Comparison of ENCODE assay signal across 10 cellular contexts in genomic region chr10:103736763-103737162, GRCh38.
DNase-seq lines count a peak whose midpoint lies in the region; ATAC-seq, FAIRE-seq and TF ChIP-seq lines count a peak whose summit lies in the region.
"Had no signal": no experiment of that assay in that cellular context is flagged by ENCODE, and none has a peak within 500 bp of the region (broad histone marks: within the 10 kb centered on the region; RNA-seq: fewer than 3 reads in every experiment).

No MANE protein-coding gene starts in this region.

- H3K4me2 ChIP-seq in neuronal stem cell (ENCODE audit: insufficient read depth, low read length, poor library complexity, severe bottlenecking) = no peak overlapping the region

- no peak overlapping the region for H3K27ac ChIP-seq in neuronal stem cell (replicated peaks; ENCODE audit: low read length)
- H3K27ac ChIP-seq in pancreas = no peak overlapping the region

- H3K18ac ChIP-seq in neuronal stem cell (ENCODE audit: low read length) = no peak overlapping the region

- no peak overlapping the region for H4K91ac ChIP-seq in neuronal stem cell (ENCODE audit: low read depth, low read length, poor library complexity)

- H2BK5ac ChIP-seq in neuronal stem cell (ENCODE audit: low read length) = no peak overlapping the region

- H3K36me3 ChIP-seq in neuronal stem cell (replicated peaks in 1 of 2; ENCODE audit: control insufficient read depth in 2 of 2, insufficient read depth in 2 of 2, low read length in 2 of 2) (peaks cover 0 to 3% of the 10 kb centered on the region in 2 donors), pancreas (no peaks in the 10 kb centered on the region)

- no peak overlapping the region for H3K4ac ChIP-seq in neuronal stem cell (ENCODE audit: low read length)

- intact Hi-C loops in pancreas (cut with DNase I) = no loop called here

- no peak overlapping the region for H2AK5ac ChIP-seq in neuronal stem cell (ENCODE audit: low read depth, low read length)

- no peak for FAIRE-seq in pancreas (lab: Jason Lieb, UNC)

- no peak overlapping the region for H3K23ac ChIP-seq in neuronal stem cell (ENCODE audit: low read depth, low read length, poor library complexity)

- TF ChIP-seq CTCF in pancreas (IDR thresholded peaks at IDR 0.05) = no peak

- no peak overlapping the region for H3K14ac ChIP-seq in neuronal stem cell (ENCODE audit: low read length)

- no peak overlapping the region for H4K8ac ChIP-seq in neuronal stem cell (ENCODE audit: low read depth, low read length)

- H2BK12ac ChIP-seq in neuronal stem cell (ENCODE audit: low read length) = no peak overlapping the region

- no peaks in the 10 kb centered on the region for H3K79me1 ChIP-seq in neuronal stem cell (ENCODE audit: low read depth, low read length)

- H2BK15ac ChIP-seq in neuronal stem cell (ENCODE audit: low read length) = no peak overlapping the region

- no peak overlapping the region for H2BK120ac ChIP-seq in neuronal stem cell (ENCODE audit: low read depth, low read length)

- H3K4me3 ChIP-seq in neuronal stem cell (ENCODE audit: low read length in 2 of 2) (no peak overlapping the region), pancreas (no peak overlapping the region)

- no peak for ATAC-seq in GM18519 (IDR thresholded peaks at IDR 0.05; ENCODE audit: low FRiP score, unreplicated experiment)
- no peak for ATAC-seq in pancreas
- ATAC-seq: stimulated activated naive CD8-positive, alpha-beta T cell treated with anti-CD3 and anti-CD28 coated beads, Interleukin-15, amount 100 ng/mL, for 72 hours had no signal

- no peak overlapping the region for H2AFZ ChIP-seq in neuronal stem cell (ENCODE audit: low read length)

- DNase-seq in NCI-H2171 treated with DMSO at 0.1 percent for 48 hours (lab: John Stamatoyannopoulos, UW) (peak; percentile 10), NCI-H2171 (lab: John Stamatoyannopoulos, UW) (no peak), M059J (ENCODE audit: low read depth) (peak; percentile 53), amniotic epithelial cell (ENCODE audit: low read depth) (peak; percentile 66), neuronal stem cell (ENCODE audit: low spot score) (peak; percentile 38), pancreas (no peak)
- no peak for DNase-seq in activated CD4-positive, alpha-beta T cell treated with anti-CD3 and anti-CD28 coated beads, Interleukin-2, amount 50 U/mL, for 1 hour
- DNase-seq: occipital lobe; stimulated activated naive CD8-positive, alpha-beta T cell treated with anti-CD3 and anti-CD28 coated beads, Interleukin-15, amount 100 ng/mL, for 72 hours had no signal

- H3K9ac ChIP-seq in neuronal stem cell (ENCODE audit: low read depth, low read length, poor library complexity) = no peak overlapping the region

- H3K27me3 ChIP-seq in neuronal stem cell (ENCODE audit: control insufficient read depth in 3 of 3, insufficient read depth in 3 of 3, low read depth in 1 of 3, low read length in 3 of 3) = no peaks in the 10 kb centered on the region
- no peaks in the 10 kb centered on the region for H3K27me3 ChIP-seq in pancreas

- H3K9me3 ChIP-seq in neuronal stem cell (replicated peaks in 1 of 2; ENCODE audit: control insufficient read depth in 2 of 2, insufficient read depth in 1 of 2, low read depth in 1 of 2, low read length in 2 of 2) (no peaks in the 10 kb centered on the region), pancreas (no peaks in the 10 kb centered on the region)

- H3K4me1 ChIP-seq in neuronal stem cell (ENCODE audit: control insufficient read depth in 2 of 2, insufficient read depth in 1 of 2, low read depth in 1 of 2, low read length in 2 of 2) = peaks cover 8 to 25% of the 10 kb centered on the region in 2 donors
- peaks cover 10 to 12% (median 11%) of the 10 kb centered on the region in 3 donors for H3K4me1 ChIP-seq in pancreas

- no CpG with 5 or more reads among the region's 3 CpGs for WGBS in neuronal stem cell (ENCODE audit: extremely low coverage in 2 of 2, insufficient read length in 2 of 2, insufficient replicate concordance in 1 of 2), 2 donors
- 69 to 78% methylated on average over 3 of the region's 3 CpGs for WGBS in pancreas, 2 donors

Comparison
In these comparisons a context has a peak if more than half of its experiments do, and no peak if none do; other contexts are left out.
1. DNase-seq: peak in NCI-H2171 treated with DMSO at 0.1 percent for 48 hours (single experiment), M059J (single experiment), amniotic epithelial cell (single experiment) and neuronal stem cell (single experiment); none in NCI-H2171 (single experiment), pancreas (0 of 6) and activated CD4-positive, alpha-beta T cell treated with anti-CD3 and anti-CD28 coated beads, Interleukin-2, amount 50 U/mL, for 1 hour (single experiment).